Comparison of ENCODE assay signal across 8 cellular contexts in the genomic region with DNA sequence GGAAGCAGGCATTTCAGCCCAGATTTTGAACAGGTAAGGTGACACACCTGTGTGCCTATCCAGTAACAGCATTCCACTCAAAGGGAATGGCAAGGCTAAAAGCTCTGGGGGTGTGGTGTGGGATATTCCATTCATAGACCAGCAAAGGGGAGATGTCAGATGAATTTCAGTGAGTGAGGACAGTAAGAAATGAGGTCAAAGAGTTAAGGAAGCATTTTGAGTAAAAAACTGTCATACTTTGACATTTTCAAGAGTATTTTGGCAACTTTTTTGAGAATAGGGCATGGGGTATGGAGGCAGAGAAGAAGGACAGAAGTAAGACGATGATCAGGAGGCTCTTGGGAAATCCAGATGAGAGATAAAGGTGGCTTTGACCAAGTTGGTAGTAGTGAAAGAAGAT.
"Had no signal": no experiment of that assay in that cellular context is flagged by ENCODE, and none has a peak within 500 bp of the region (broad histone marks: within the 10 kb centered on the region; RNA-seq: fewer than 3 reads in every experiment).

No MANE protein-coding gene starts in this region.

- ATAC-seq: GM12878 had no signal

- DNase-seq: GDM1, GF-D8 had no signal

- FAIRE-seq: G401.6, GM12878, GM12891, GM12892, GM18507, GM19239 had no signal

- H3K4me3 ChIP-seq: GM12878 had no signal
